8 cellular contexts compared by ENCODE assay signal in genomic region chr11:112797653-112798293, GRCh38.
DNase-seq lines count a peak whose midpoint lies in the region; ATAC-seq and TF ChIP-seq lines count a peak whose summit lies in the region.

No MANE protein-coding gene starts in this region.

- no peak overlapping the region for H3K27ac ChIP-seq in tibial nerve

- peak; percentile 28 for DNase-seq in AG08395 (ENCODE audit: low spot score)
- DNase-seq in activated T-helper 1 cell treated with anti-CD3 and anti-CD28 coated beads, Interleukin-12 subunit alpha, Interleukin-12 subunit beta, Interleukin-2, Interleukin-4 antibody, amounts not matched to agents 30 ng/mL and 10 ng/mL and 1 ng/mL, durations not matched to agents 14 hours and 24 hours and 36 hours (ENCODE audit: low spot score) = peak; percentile 25
- no peak for DNase-seq in kidney epithelial cell (ENCODE audit: low read depth)
- DNase-seq in tibial nerve (ENCODE audit: low spot score in 2 of 2) = no peak

- H3K9me3 Mint-ChIP-seq in activated T-helper 1 cell treated with anti-CD3 and anti-CD28 coated beads, Interleukin-12 subunit alpha, Interleukin-12 subunit beta, Interleukin-2, Interleukin-4 antibody, amounts not matched to agents 30 ng/mL and 10 ng/mL and 1 ng/mL, durations not matched to agents 14 hours and 24 hours and 36 hours = no peaks in the 10 kb centered on the region

- H3K4me1 ChIP-seq in tibial nerve = peaks cover 0 to 30% (median 6%) of the 10 kb centered on the region in 4 donors

- H3K27me3 ChIP-seq in kidney epithelial cell (ENCODE audit: control insufficient read depth, insufficient read depth, low read length) (no peaks in the 10 kb centered on the region), tibial nerve (no peaks in the 10 kb centered on the region)

- 45 to 47% methylated on average over 14 of the region's 14 CpGs for WGBS in tibial nerve, 2 donors

- peak overlapping the region; percentile 10 for H3K4me3 Mint-ChIP-seq in activated T-helper 1 cell treated with anti-CD3 and anti-CD28 coated beads, Interleukin-12 subunit alpha, Interleukin-12 subunit beta, Interleukin-2, Interleukin-4 antibody, amounts not matched to agents 30 ng/mL and 10 ng/mL and 1 ng/mL, durations not matched to agents 14 hours and 24 hours and 36 hours

- intact Hi-C loops in activated T-helper 1 cell treated with anti-CD3 and anti-CD28 coated beads, Interleukin-12 subunit alpha, Interleukin-12 subunit beta, Interleukin-2, Interleukin-4 antibody, amounts not matched to agents 30 ng/mL and 10 ng/mL and 1 ng/mL, durations not matched to agents 14 hours and 24 hours and 36 hours (cut with micrococcal nuclease) = loop anchor here (2.0 to 5.0 kb wide), 3 partner anchors 210 to 505 kb away; no protein-coding TSS in a partner anchor

- no peak overlapping the region for H3K27ac Mint-ChIP-seq in activated T-helper 1 cell treated with anti-CD3 and anti-CD28 coated beads, Interleukin-12 subunit alpha, Interleukin-12 subunit beta, Interleukin-2, Interleukin-4 antibody, amounts not matched to agents 30 ng/mL and 10 ng/mL and 1 ng/mL, durations not matched to agents 14 hours and 24 hours and 36 hours

- H3K4me3 ChIP-seq in kidney epithelial cell (ENCODE audit: low read depth, low read length) (no peak overlapping the region), tibial nerve (no peak overlapping the region)

- H3K27me3 Mint-ChIP-seq in activated T-helper 1 cell treated with anti-CD3 and anti-CD28 coated beads, Interleukin-12 subunit alpha, Interleukin-12 subunit beta, Interleukin-2, Interleukin-4 antibody, amounts not matched to agents 30 ng/mL and 10 ng/mL and 1 ng/mL, durations not matched to agents 14 hours and 24 hours and 36 hours (ENCODE audit: insufficient read depth) = peaks cover 5% of the 10 kb centered on the region

- H3K36me3 Mint-ChIP-seq in activated T-helper 1 cell treated with anti-CD3 and anti-CD28 coated beads, Interleukin-12 subunit alpha, Interleukin-12 subunit beta, Interleukin-2, Interleukin-4 antibody, amounts not matched to agents 30 ng/mL and 10 ng/mL and 1 ng/mL, durations not matched to agents 14 hours and 24 hours and 36 hours (ENCODE audit: low read depth) = no peaks in the 10 kb centered on the region

- H3K9me3 ChIP-seq in tibial nerve = no peaks in the 10 kb centered on the region

- peak; percentile 74 for TF ChIP-seq CTCF in GM12872 (IDR thresholded peaks at IDR 0.05; ENCODE audit: insufficient read depth, low read depth, low read length)
- peak; percentile 81 for TF ChIP-seq CTCF in LNCAP (IDR thresholded peaks at IDR 0.05)
- TF ChIP-seq CTCF in kidney epithelial cell (IDR thresholded peaks at IDR 0.05; ENCODE audit: insufficient read depth, low read length, poor library complexity, severe bottlenecking) = peak; percentile 54
- TF ChIP-seq CTCF in tibial nerve (IDR thresholded peaks at IDR 0.05) = peak in 4 of 5 experiments; percentile 19 to 39 (median 34)

- no peak for TF ChIP-seq POLR2A in tibial nerve (IDR thresholded peaks at IDR 0.05)

- no peaks in the 10 kb centered on the region for H3K4me1 Mint-ChIP-seq in activated T-helper 1 cell treated with anti-CD3 and anti-CD28 coated beads, Interleukin-12 subunit alpha, Interleukin-12 subunit beta, Interleukin-2, Interleukin-4 antibody, amounts not matched to agents 30 ng/mL and 10 ng/mL and 1 ng/mL, durations not matched to agents 14 hours and 24 hours and 36 hours (ENCODE audit: low read depth)

- no peak for TF ChIP-seq EP300 in tibial nerve (IDR thresholded peaks at IDR 0.05)

- ATAC-seq in GM19452 (IDR thresholded peaks at IDR 0.05; ENCODE audit: unreplicated experiment) (no peak), GM21723 (IDR thresholded peaks at IDR 0.05; ENCODE audit: unreplicated experiment) (no peak)

- H3K36me3 ChIP-seq in kidney epithelial cell (ENCODE audit: control insufficient read depth, insufficient read depth, low read length) (no peaks in the 10 kb centered on the region), tibial nerve (no peaks in the 10 kb centered on the region)

Comparison
In these comparisons a context has a peak if more than half of its experiments do, and no peak if none do; other contexts are left out.
1. DNase-seq: peak in AG08395 (single experiment) and activated T-helper 1 cell treated with anti-CD3 and anti-CD28 coated beads, Interleukin-12 subunit alpha, Interleukin-12 subunit beta, Interleukin-2, Interleukin-4 antibody, amounts not matched to agents 30 ng/mL and 10 ng/mL and 1 ng/mL, durations not matched to agents 14 hours and 24 hours and 36 hours (single experiment); none in kidney epithelial cell (single experiment) and tibial nerve (0 of 2).
2. Peak in every context shown above with its lines, with median percentiles within 50 percentile points of each other: CTCF ChIP-seq.